Comparison of ENCODE assay signal across 19 cellular contexts in genomic region chr2:24025264-24025663, GRCh38. TPM values are rescaled to one million over a fixed set of nuclear protein-coding genes. Genes with fewer than 3 reads are reported as not detected.
DNase-seq lines count a peak whose midpoint lies in the region; ATAC-seq and TF ChIP-seq lines count a peak whose summit lies in the region.
"Had no signal": no experiment of that assay in that cellular context is flagged by ENCODE, and none has a peak within 500 bp of the region (broad histone marks: within the 10 kb centered on the region; RNA-seq: fewer than 3 reads in every experiment).

No MANE protein-coding gene starts in this region.

- no peak overlapping the region for H2BK12ac ChIP-seq in neuronal stem cell (ENCODE audit: low read length)

- peaks cover 6% of the 10 kb centered on the region for H3K79me1 ChIP-seq in neuronal stem cell (ENCODE audit: low read depth, low read length)

- H3K14ac ChIP-seq in neuronal stem cell (ENCODE audit: low read length), result no peak overlapping the region

- H2AK5ac ChIP-seq in neuronal stem cell (ENCODE audit: low read depth, low read length), result no peak overlapping the region

- ATAC-seq in GM23338 (no peak), HG02970 (IDR thresholded peaks at IDR 0.05; ENCODE audit: low FRiP score, unreplicated experiment) (no peak)
- ATAC-seq: HepG2 had no signal

- H3K9ac ChIP-seq in NT2/D1 (ENCODE audit: insufficient read length, low read depth) (peak overlapping the region; percentile 33), endodermal cell (ENCODE audit: extremely low read depth, low read length, poor library complexity, severe bottlenecking) (no peak overlapping the region), neuronal stem cell (ENCODE audit: low read depth, low read length, poor library complexity) (no peak overlapping the region)

- H3F3A ChIP-seq in GM23338 (replicated peaks; ENCODE audit: low read depth), result 0 out of 2 replicates have a peak, but pooled peaks cover 5% of the 10 kb centered on the region

- no peak overlapping the region for H3K23ac ChIP-seq in neuronal stem cell (ENCODE audit: low read depth, low read length, poor library complexity)

- peak overlapping the region; percentile 8 for H2BK5ac ChIP-seq in neuronal stem cell (ENCODE audit: low read length)

- no peak overlapping the region for H4K8ac ChIP-seq in neuronal stem cell (ENCODE audit: low read depth, low read length)

- H4K91ac ChIP-seq in neuronal stem cell (ENCODE audit: low read depth, low read length, poor library complexity), result no peak overlapping the region

- no peaks in the 10 kb centered on the region for H3K27me3 ChIP-seq in GM23338 (ENCODE audit: insufficient read depth)
- no peaks in the 10 kb centered on the region for H3K27me3 ChIP-seq in NT2/D1 (ENCODE audit: insufficient read depth, insufficient read length)
- H3K27me3 ChIP-seq in endodermal cell (ENCODE audit: control insufficient read depth, insufficient read depth, low read length, poor library complexity, severe bottlenecking), result no peaks in the 10 kb centered on the region
- no peaks in the 10 kb centered on the region for H3K27me3 ChIP-seq in neuronal stem cell (ENCODE audit: control insufficient read depth in 3 of 3, insufficient read depth in 3 of 3, low read depth in 1 of 3, low read length in 3 of 3)
- H3K27me3 ChIP-seq: Peyer's patch had no signal

- H3K9me3 Mint-ChIP-seq in GM23338 (peaks cover 3% of the 10 kb centered on the region; the same call in 2 of the 3 replicates), endodermal cell (no peaks in the 10 kb centered on the region)

- H3K9me3 ChIP-seq in NT2/D1 (ENCODE audit: insufficient read depth, low read length), result no peaks in the 10 kb centered on the region
- no peaks in the 10 kb centered on the region for H3K9me3 ChIP-seq in endodermal cell (ENCODE audit: control insufficient read depth, low read length)
- no peaks in the 10 kb centered on the region for H3K9me3 ChIP-seq in neuronal stem cell (replicated peaks in 1 of 2; ENCODE audit: control insufficient read depth in 2 of 2, insufficient read depth in 1 of 2, low read depth in 1 of 2, low read length in 2 of 2)
- H3K9me3 ChIP-seq: Peyer's patch had no signal

- peaks cover 21% of the 10 kb centered on the region; the same call in 1 of the 2 replicates for H3K79me2 ChIP-seq in GM23338 (replicated peaks; ENCODE audit: insufficient read depth)

- H3K27ac ChIP-seq in GM23338 (ENCODE audit: low read depth) (peak overlapping the region; percentile 81), endodermal cell (ENCODE audit: low read depth, low read length) (no peak overlapping the region), neuronal stem cell (replicated peaks; ENCODE audit: low read length) (no peak overlapping the region)
- H3K27ac ChIP-seq: C4-2B, Peyer's patch had no signal

- peaks cover 10% of the 10 kb centered on the region for H3K36me3 ChIP-seq in GM23338 (ENCODE audit: insufficient read depth)
- peaks cover 35% of the 10 kb centered on the region for H3K36me3 ChIP-seq in NT2/D1 (ENCODE audit: insufficient read depth, insufficient read length, low read length)
- H3K36me3 ChIP-seq in endodermal cell (ENCODE audit: control insufficient read depth, insufficient read depth, low read length), result peaks cover 18% of the 10 kb centered on the region
- H3K36me3 ChIP-seq in neuronal stem cell (replicated peaks in 1 of 2; ENCODE audit: control insufficient read depth in 2 of 2, insufficient read depth in 2 of 2, low read length in 2 of 2), result peaks cover 11 to 65% of the 10 kb centered on the region in 2 donors

- H3K4me1 Mint-ChIP-seq in GM23338 (peaks cover 51% of the 10 kb centered on the region), endodermal cell (peaks cover 17% of the 10 kb centered on the region)

- no peaks in the 10 kb centered on the region for H3K9me2 ChIP-seq in GM23338 (ENCODE audit: insufficient read depth)

- H2BK120ac ChIP-seq in neuronal stem cell (ENCODE audit: low read depth, low read length), result no peak overlapping the region

- H2AFZ ChIP-seq in GM23338 (no peak overlapping the region), neuronal stem cell (ENCODE audit: low read length) (no peak overlapping the region)

- no peak overlapping the region for H2BK15ac ChIP-seq in neuronal stem cell (ENCODE audit: low read length)

- peaks cover 59% of the 10 kb centered on the region for H3K36me3 Mint-ChIP-seq in GM23338 (ENCODE audit: low read depth)
- peaks cover 34% of the 10 kb centered on the region for H3K36me3 Mint-ChIP-seq in endodermal cell (ENCODE audit: low read depth)

- H3K4me3 Mint-ChIP-seq in GM23338 (no peak overlapping the region), endodermal cell (no peak overlapping the region)

- H4K20me1 ChIP-seq in GM23338 (replicated peaks; ENCODE audit: insufficient read depth), result no peaks in the 10 kb centered on the region

- WGBS in endodermal cell (ENCODE audit: insufficient coverage in 1 of 2, insufficient read length in 1 of 2), 2 experiments, result 85 to 92% methylated on average over 4 to 9 of the region's 9 CpGs
- WGBS in neuronal stem cell (ENCODE audit: extremely low coverage in 2 of 2, insufficient read length in 2 of 2, insufficient replicate concordance in 1 of 2), 2 donors, result no CpG with 5 or more reads among the region's 9 CpGs

- H3K27me3 Mint-ChIP-seq in GM23338 (ENCODE audit: insufficient read depth, low read depth, poor library complexity) (peaks cover 21% of the 10 kb centered on the region), endodermal cell (ENCODE audit: insufficient read depth) (no peaks in the 10 kb centered on the region)

- peak overlapping the region; percentile 56 for H3K4ac ChIP-seq in neuronal stem cell (ENCODE audit: low read length)

- H3K4me3 ChIP-seq in GM23338, result no peak overlapping the region
- no peak overlapping the region for H3K4me3 ChIP-seq in NT2/D1 (ENCODE audit: insufficient read length, low read depth)
- no peak overlapping the region for H3K4me3 ChIP-seq in endodermal cell (ENCODE audit: low read length)
- no peak overlapping the region for H3K4me3 ChIP-seq in neuronal stem cell (ENCODE audit: low read length in 2 of 2)
- H3K4me3 ChIP-seq: Peyer's patch had no signal

- TF ChIP-seq CTCF in GM23338 (conservative IDR thresholded peaks at IDR 0.05; ENCODE audit: low read depth in 2 of 2) (no peak), endodermal cell (conservative IDR thresholded peaks at IDR 0.05) (no peak)

- H3K4me1 ChIP-seq in GM23338 (ENCODE audit: insufficient read depth), result peaks cover 39% of the 10 kb centered on the region
- peaks cover 25% of the 10 kb centered on the region for H3K4me1 ChIP-seq in NT2/D1 (ENCODE audit: insufficient read depth, insufficient read length)
- no peaks in the 10 kb centered on the region for H3K4me1 ChIP-seq in endodermal cell (ENCODE audit: control insufficient read depth, insufficient read depth, low read length)
- H3K4me1 ChIP-seq in neuronal stem cell (ENCODE audit: control insufficient read depth in 2 of 2, insufficient read depth in 1 of 2, low read depth in 1 of 2, low read length in 2 of 2), result peaks cover 4 to 18% of the 10 kb centered on the region in 2 donors
- H3K4me1 ChIP-seq: Peyer's patch had no signal

- DNase-seq in GM23338 (ENCODE audit: low spot score) (no peak), NT2/D1 (ENCODE audit: low read depth, low spot score) (no peak), endodermal cell (no peak), neuronal stem cell (ENCODE audit: low spot score) (no peak), OCI-M1 (lab: John Stamatoyannopoulos, UW) (no peak), GOT3 (lab: John Stamatoyannopoulos, UW) (no peak)
- DNase-seq: KBM-7; NCI-H1092 treated with DMSO at 0.1 percent for 48 hours; NCI-H1436 treated with DMSO at 0.1 percent for 48 hours; NCI-H1930; NCI-H2227 treated with DMSO at 0.1 percent for 48 hours; NCI-H510A treated with DMSO at 0.1 percent for 48 hours; NCI-H774; NK-92 treated with Interleukin-12 subunit alpha and Interleukin-12 subunit beta, amount 100 ng/mL, for 24 hours; Peyer's patch had no signal

- H3K27ac Mint-ChIP-seq in GM23338 (peak overlapping the region; percentile 99), endodermal cell (peak overlapping the region; percentile 66)

- H3K18ac ChIP-seq in neuronal stem cell (ENCODE audit: low read length), result no peak overlapping the region

- H3K4me2 ChIP-seq in GM23338 (peak overlapping the region; percentile 67; the same call in 1 of the 2 replicates), neuronal stem cell (ENCODE audit: insufficient read depth, low read length, poor library complexity, severe bottlenecking) (no peak overlapping the region)

RNA-seq across cellular contexts. Expression of gene MFSD2B, which starts 15.4 kb away (rescaled TPM):
- 0.21 TPM in 1 of 2 replicates, not detected in the other for total RNA-seq in GM23338 (2014; rRNA removed; shearing (Covaris generic))
- polyA plus RNA-seq in GM23338 (2016; fragmentation: Nextera tagmentation; extraction: Ambion mirVana), result 0.82 and 2.3 TPM in 2 replicates
- total RNA-seq in endodermal cell, result 1 to 10 TPM in 1 of 2 donors, under 1 TPM in 1; 0.91 to 1.0 TPM
- polyA plus RNA-seq in endodermal cell (2013, experiment 1 of 2), result 0.75 TPM
- polyA plus RNA-seq in endodermal cell (2013, experiment 2 of 2), result 0.50 TPM
- polyA plus RNA-seq in neuronal stem cell (2013, experiment 1 of 2), result 0.20 TPM
- 0.58 TPM for polyA plus RNA-seq in neuronal stem cell (2013, experiment 2 of 2)
- total RNA-seq: H4, Peyer's patch had no signal

RNA-seq across cellular contexts. Expression of gene WDCP, which starts 21.9 kb away (rescaled TPM):
- total RNA-seq in GM23338 (2014; rRNA removed; shearing (Covaris generic)), result 28.6 and 29.6 TPM in 2 replicates
- 7.1 and 10.5 TPM in 2 replicates for polyA plus RNA-seq in GM23338 (2016; fragmentation: Nextera tagmentation; extraction: Ambion mirVana)
- total RNA-seq in endodermal cell, result 10 to 100 TPM; 18.2 to 24.1 TPM
- polyA plus RNA-seq in endodermal cell (2013, experiment 1 of 2), result 16.7 TPM
- 16.2 TPM for polyA plus RNA-seq in endodermal cell (2013, experiment 2 of 2)
- 11.0 TPM for polyA plus RNA-seq in neuronal stem cell (2013, experiment 1 of 2)
- 10.8 TPM for polyA plus RNA-seq in neuronal stem cell (2013, experiment 2 of 2)

RNA-seq across cellular contexts. Expression of gene FKBP1B, which starts 24.3 kb away (rescaled TPM):
- 48.2 and 51.3 TPM in 2 replicates for total RNA-seq in GM23338 (2014; rRNA removed; shearing (Covaris generic))
- polyA plus RNA-seq in GM23338 (2016; fragmentation: Nextera tagmentation; extraction: Ambion mirVana), result 75.7 and 77.1 TPM in 2 replicates
- 10 to 100 TPM; 35.3 to 39.0 TPM for total RNA-seq in endodermal cell
- polyA plus RNA-seq in endodermal cell (2013, experiment 1 of 2), result 39.3 TPM
- polyA plus RNA-seq in endodermal cell (2013, experiment 2 of 2), result 36.3 TPM
- 40.0 TPM for polyA plus RNA-seq in neuronal stem cell (2013, experiment 1 of 2)
- 38.5 TPM for polyA plus RNA-seq in neuronal stem cell (2013, experiment 2 of 2)

RNA-seq across cellular contexts. Expression of gene SF3B6, which starts 50.9 kb away (rescaled TPM):
- total RNA-seq in GM23338 (2014; rRNA removed; shearing (Covaris generic)), result 140 and 172 TPM in 2 replicates
- 565 and 610 TPM in 2 replicates for polyA plus RNA-seq in GM23338 (2016; fragmentation: Nextera tagmentation; extraction: Ambion mirVana)
- 100 to 1,000 TPM; 109 to 131 TPM for total RNA-seq in endodermal cell
- polyA plus RNA-seq in endodermal cell (2013, experiment 1 of 2), result 151 TPM
- 143 TPM for polyA plus RNA-seq in endodermal cell (2013, experiment 2 of 2)
- 237 TPM for polyA plus RNA-seq in neuronal stem cell (2013, experiment 1 of 2)
- 242 TPM for polyA plus RNA-seq in neuronal stem cell (2013, experiment 2 of 2)

RNA-seq across cellular contexts. Expression of gene TP53I3, which starts 59.4 kb away (rescaled TPM):
- total RNA-seq in GM23338 (2014; rRNA removed; shearing (Covaris generic)), result 35.7 and 36.5 TPM in 2 replicates
- 24.2 and 27.8 TPM in 2 replicates for polyA plus RNA-seq in GM23338 (2016; fragmentation: Nextera tagmentation; extraction: Ambion mirVana)
- total RNA-seq in endodermal cell, result 10 to 100 TPM; 11.6 to 23.2 TPM
- polyA plus RNA-seq in endodermal cell (2013, experiment 1 of 2), result 26.5 TPM
- 22.8 TPM for polyA plus RNA-seq in endodermal cell (2013, experiment 2 of 2)
- polyA plus RNA-seq in neuronal stem cell (2013, experiment 1 of 2), result 14.8 TPM
- 15.7 TPM for polyA plus RNA-seq in neuronal stem cell (2013, experiment 2 of 2)
